Comparison of ENCODE assay signal across 11 cellular contexts in the genomic region with DNA sequence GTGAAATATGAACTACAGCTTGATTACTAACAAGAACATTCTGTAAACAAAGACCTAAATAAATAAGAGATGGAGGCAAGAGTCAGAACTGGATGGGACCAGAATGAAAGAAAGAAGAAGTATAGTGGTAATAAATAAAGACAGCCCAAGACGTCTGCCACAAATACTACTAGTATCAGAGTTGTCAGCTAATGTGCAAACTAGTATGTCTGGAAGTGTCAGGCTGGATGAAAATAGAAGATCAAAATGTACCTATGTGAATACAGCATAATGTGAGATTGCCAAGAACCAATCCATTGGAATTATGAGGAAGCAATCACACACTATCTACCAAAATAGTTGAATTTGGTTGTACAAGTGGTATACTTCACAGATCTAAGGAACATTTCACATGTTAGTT.
"Had no signal": no experiment of that assay in that cellular context is flagged by ENCODE, and none has a peak within 500 bp of the region (broad histone marks: within the 10 kb centered on the region; RNA-seq: fewer than 3 reads in every experiment).

No MANE protein-coding gene starts in this region.

- H3K9me3 ChIP-seq: HAP-1 had no signal

- DNase-seq: GM23248, GOT3, H7, H9, HCEC 1CT, HFFc6 had no signal

- H3K9ac ChIP-seq: GM23248 had no signal

- H3K36me3 ChIP-seq: HAP-1 had no signal

- H3K4me3 ChIP-seq: GM23248, GM23338, HAP-1 had no signal

- H3K4me2 ChIP-seq: GM23338 had no signal

- H3K27ac ChIP-seq: GM23248 had no signal

- FAIRE-seq: H1, H54 had no signal

- H2AFZ ChIP-seq: GM23248, GM23338 had no signal

- ATAC-seq: GM23338, HCT116 had no signal
